In the genomic region with DNA sequence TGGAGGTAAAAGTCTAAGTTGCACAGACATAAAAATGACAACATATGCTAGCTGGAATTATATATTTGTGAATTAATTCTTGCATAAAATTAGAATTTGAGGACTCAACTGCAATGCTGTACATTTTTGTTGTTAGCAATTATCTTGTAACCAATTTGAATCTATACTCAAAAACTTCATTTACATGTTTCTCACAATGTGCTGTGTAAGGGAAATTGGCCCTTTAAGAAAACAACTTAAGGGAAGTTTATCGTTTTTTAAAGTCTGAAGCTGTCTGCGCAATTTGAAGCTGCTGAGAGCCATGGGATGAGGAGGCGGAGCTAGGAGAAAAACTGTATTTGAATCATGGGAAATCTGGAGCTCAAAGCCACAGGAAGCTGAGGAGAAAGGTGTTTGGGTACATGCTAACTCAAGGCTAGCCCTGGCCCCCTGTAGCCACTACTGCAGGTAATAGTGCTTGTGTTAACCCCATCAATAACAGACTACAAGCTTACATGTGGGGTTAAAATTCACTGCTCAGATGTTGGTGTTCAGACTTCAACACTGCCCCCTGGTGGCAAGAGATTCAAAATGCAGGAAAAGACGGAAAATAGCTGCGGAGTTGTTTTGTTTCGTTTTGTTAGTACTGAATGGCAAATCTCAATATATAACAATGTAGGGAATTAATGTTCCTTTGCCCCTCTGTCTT, we compare ENCODE assay signal across 9 cellular contexts.
DNase-seq lines count a peak whose midpoint lies in the region; ATAC-seq and TF ChIP-seq lines count a peak whose summit lies in the region.
"Had no signal": no experiment of that assay in that cellular context is flagged by ENCODE, and none has a peak within 500 bp of the region (broad histone marks: within the 10 kb centered on the region; RNA-seq: fewer than 3 reads in every experiment).

No MANE protein-coding gene starts in this region.

- H3K4me3 ChIP-seq in brain microvascular endothelial cell (ENCODE audit: low read depth, low read length): no peak overlapping the region

- H3K4me3 Mint-ChIP-seq in nephron: no peak overlapping the region
- H3K4me3 Mint-ChIP-seq: dendritic cell treated with granulocyte-macrophage colony-stimulating factor and Interleukin-4, amounts not matched to agents 40 ng/mL and 50 ng/mL, for 4 days had no signal

- ATAC-seq in GM21447 (IDR thresholded peaks at IDR 0.05; ENCODE audit: unreplicated experiment): no peak

- peaks cover 16% of the 10 kb centered on the region for H3K9me3 Mint-ChIP-seq in nephron
- H3K9me3 Mint-ChIP-seq: dendritic cell treated with granulocyte-macrophage colony-stimulating factor and Interleukin-4, amounts not matched to agents 40 ng/mL and 50 ng/mL, for 4 days had no signal

- H3K27me3 ChIP-seq in brain microvascular endothelial cell (replicated peaks): no peaks in the 10 kb centered on the region

- no peaks in the 10 kb centered on the region for H3K36me3 Mint-ChIP-seq in nephron (ENCODE audit: low read depth)

- in situ Hi-C loops in brain microvascular endothelial cell (cut with HindIII; ENCODE audit: low pct_ligation_motif_present, low sequenced_read_pairs): no loop called here

- H3K27ac ChIP-seq in brain microvascular endothelial cell: no peak overlapping the region

- H3K36me3 ChIP-seq in brain microvascular endothelial cell (replicated peaks): no peaks in the 10 kb centered on the region

- H3K4me1 Mint-ChIP-seq in nephron: peaks cover 5% of the 10 kb centered on the region

- no peak overlapping the region for H3K27ac Mint-ChIP-seq in nephron
- H3K27ac Mint-ChIP-seq: dendritic cell treated with granulocyte-macrophage colony-stimulating factor and Interleukin-4, amounts not matched to agents 40 ng/mL and 50 ng/mL, for 4 days had no signal

- peaks cover 57% of the 10 kb centered on the region for H3K27me3 Mint-ChIP-seq in nephron (ENCODE audit: low read depth)

- DNase-seq in D341Med (ENCODE audit: low spot score): peak; percentile 22
- peak; percentile 26 for DNase-seq in HT1080 (ENCODE audit: low read depth)
- DNase-seq in brain microvascular endothelial cell: no peak
- no peak for DNase-seq in stimulated activated naive CD4-positive, alpha-beta T cell (lab: John Stamatoyannopoulos, UW)
- DNase-seq in stimulated activated CD4-positive, alpha-beta T cell treated with anti-CD3 and anti-CD28 coated beads, Interleukin-15, amount 100 ng/mL, for 24 hours: no peak
- no peak for DNase-seq in NCI-H748 (lab: John Stamatoyannopoulos, UW; ENCODE audit: unreplicated experiment)

- TF ChIP-seq CTCF in brain microvascular endothelial cell (IDR thresholded peaks at IDR 0.05; ENCODE audit: low read depth, low read length, missing control alignments): peak; percentile 46
- peak in 2 of 3 experiments; percentile 19 to 37 for TF ChIP-seq CTCF in nephron (IDR thresholded peaks at IDR 0.05; ENCODE audit: unreplicated experiment in 3 of 3)

Comparison
In these comparisons a context has a peak if more than half of its experiments do, and no peak if none do; other contexts are left out.
1. DNase-seq: peak in D341Med (single experiment) and HT1080 (single experiment); none in brain microvascular endothelial cell (single experiment), stimulated activated naive CD4-positive, alpha-beta T cell (0 of 6), stimulated activated CD4-positive, alpha-beta T cell treated with anti-CD3 and anti-CD28 coated beads, Interleukin-15, amount 100 ng/mL, for 24 hours (single experiment) and NCI-H748 (single experiment).